1 cellular context compared by ENCODE assay signal in genomic region chr1:155016231-155016831, GRCh38.
TF ChIP-seq lines count a peak whose summit lies in the region.

No MANE protein-coding gene starts in this region.

TF ChIP-seq in HEK293, 187 proteins besides CTCF, POLR2A, EP300 and RAD21 (continued from another document):
- TF ChIP-seq ZNF513 (tag by site-specific recombination; IDR thresholded peaks at IDR 0.05), result 0 out of 2 replicates have a peak, but pooled peaks have one; percentile 12
- TF ChIP-seq ZNF600 (tag by site-specific recombination; IDR thresholded peaks at IDR 0.05), result 0 out of 2 replicates have a peak, but pooled peaks have one; percentile 6
- TF ChIP-seq SP7 (tag by site-specific recombination; IDR thresholded peaks at IDR 0.05), result no peak
- TF ChIP-seq RBAK (tag by site-specific recombination; IDR thresholded peaks at IDR 0.05), result no peak
- no peak for TF ChIP-seq PRDM10 (tag by site-specific recombination; IDR thresholded peaks at IDR 0.05)
- no peak for TF ChIP-seq ZNF529 (tag by site-specific recombination; IDR thresholded peaks at IDR 0.05; ENCODE audit: insufficient replicate concordance)
- no peak for TF ChIP-seq ZNF548 (tag by site-specific recombination; IDR thresholded peaks at IDR 0.05)
- peak; percentile 83 for TF ChIP-seq HIC1 (tag by site-specific recombination; IDR thresholded peaks at IDR 0.05)
- no peak for TF ChIP-seq ZNF658 (tag by site-specific recombination; IDR thresholded peaks at IDR 0.05)
- TF ChIP-seq ZBTB21 (tag by site-specific recombination; IDR thresholded peaks at IDR 0.05), result no peak
- no peak for TF ChIP-seq GLI4 (tag by site-specific recombination; IDR thresholded peaks at IDR 0.05)
- TF ChIP-seq ZNF366 (tag by site-specific recombination; conservative IDR thresholded peaks at IDR 0.05), result no peak
- no peak for TF ChIP-seq GLIS1 (tag by site-specific recombination; IDR thresholded peaks at IDR 0.05)
- TF ChIP-seq ZNF311 (tag by site-specific recombination; IDR thresholded peaks at IDR 0.05; ENCODE audit: borderline replicate concordance), result no peak
- no peak for TF ChIP-seq ZNF280C (tag by site-specific recombination; IDR thresholded peaks at IDR 0.05)
- TF ChIP-seq ZBTB8A (tag by site-specific recombination; IDR thresholded peaks at IDR 0.05), result no peak
- TF ChIP-seq ZNF623 (tag by site-specific recombination; IDR thresholded peaks at IDR 0.05), result no peak
- TF ChIP-seq GLIS2 (tag by site-specific recombination; IDR thresholded peaks at IDR 0.05), result peak; percentile 65
